Comparison of ENCODE assay signal across 17 cellular contexts in the genomic region with DNA sequence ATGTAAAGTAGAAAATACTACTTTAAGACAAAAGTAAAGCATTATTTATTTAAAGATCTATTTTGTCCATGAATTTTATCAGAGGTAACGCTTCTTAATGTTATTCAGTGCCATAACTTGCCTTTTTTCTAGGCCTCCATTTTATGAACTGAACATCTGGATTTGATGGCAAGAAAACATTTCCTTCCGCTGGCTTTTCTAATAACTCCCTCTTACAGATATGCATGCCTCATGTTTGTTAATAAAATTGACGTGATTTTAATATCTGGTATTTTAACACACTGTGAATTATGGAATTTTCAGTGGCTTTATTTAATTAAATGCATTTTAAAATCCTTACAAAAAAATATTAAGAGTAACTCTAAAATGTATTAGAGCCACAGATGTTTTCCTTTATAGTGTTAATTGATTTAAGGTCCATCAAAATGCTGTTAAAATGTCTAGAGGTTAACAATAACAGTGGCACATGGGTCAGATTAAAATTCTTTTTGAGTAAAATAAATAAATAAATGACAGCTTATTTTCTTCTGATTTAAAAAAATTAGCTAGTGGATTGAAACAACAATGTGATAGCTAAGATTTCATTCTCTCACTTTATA. TPM values are rescaled to one million over a fixed set of nuclear protein-coding genes. Genes with fewer than 3 reads are reported as not detected.
DNase-seq lines count a peak whose midpoint lies in the region; ATAC-seq, FAIRE-seq and TF ChIP-seq lines count a peak whose summit lies in the region.
"Had no signal": no experiment of that assay in that cellular context is flagged by ENCODE, and none has a peak within 500 bp of the region (broad histone marks: within the 10 kb centered on the region; RNA-seq: fewer than 3 reads in every experiment).

No MANE protein-coding gene starts in this region.

- CTCF ChIA-PET in CD8-positive, alpha-beta memory T cell (lab: Charles Lee): no interaction called here

- no peaks in the 10 kb centered on the region for H3K27me3 Mint-ChIP-seq in CD4-positive, CD25-positive, alpha-beta regulatory T cell
- no peaks in the 10 kb centered on the region for H3K27me3 Mint-ChIP-seq in CD8-positive, alpha-beta memory T cell
- no peaks in the 10 kb centered on the region for H3K27me3 Mint-ChIP-seq in T-helper 17 cell

- H3K36me3 ChIP-seq in CD4-positive, CD25-positive, alpha-beta regulatory T cell (ENCODE audit: control insufficient read depth, insufficient read depth, low read length): peaks cover 22% of the 10 kb centered on the region
- H3K36me3 ChIP-seq in CD8-positive, alpha-beta memory T cell (ENCODE audit: insufficient read depth, low read length): peaks cover 11% of the 10 kb centered on the region
- H3K36me3 ChIP-seq: pancreas, uterus had no signal

- H3K9me3 Mint-ChIP-seq in CD4-positive, CD25-positive, alpha-beta regulatory T cell: no peaks in the 10 kb centered on the region
- no peaks in the 10 kb centered on the region for H3K9me3 Mint-ChIP-seq in CD8-positive, alpha-beta memory T cell
- H3K9me3 Mint-ChIP-seq: WTC11 had no signal

- H3K4me3 Mint-ChIP-seq in CD4-positive, CD25-positive, alpha-beta regulatory T cell: peak overlapping the region; percentile 51 to 96 (median 83)
- H3K4me3 Mint-ChIP-seq in CD8-positive, alpha-beta memory T cell: peak overlapping the region in 5 of 7 donors; percentile 17 to 79 (median 44)
- peak overlapping the region; percentile 64 for H3K4me3 Mint-ChIP-seq in T-helper 17 cell
- H3K4me3 Mint-ChIP-seq: WTC11 had no signal

- TF ChIP-seq POLR2A in GM18505 (IDR thresholded peaks at IDR 0.05; ENCODE audit: borderline replicate concordance, extremely low read depth, insufficient read depth, insufficient read length): no peak

- H3K4me3 ChIP-seq in CD4-positive, CD25-positive, alpha-beta regulatory T cell (ENCODE audit: low read depth, low read length): peak overlapping the region; percentile 100
- peak overlapping the region; percentile 2 for H3K4me3 ChIP-seq in CD8-positive, alpha-beta memory T cell (ENCODE audit: low read length)
- H3K4me3 ChIP-seq: pancreas, uterus had no signal

- peak; percentile 12 for FAIRE-seq in endometrium (lab: Jason Lieb, UNC)

- ATAC-seq in CD4-positive, CD25-positive, alpha-beta regulatory T cell (ENCODE audit: low read depth in 2 of 2): no peak
- ATAC-seq in T-helper 17 cell: no peak
- no peak for ATAC-seq in GM18505 (IDR thresholded peaks at IDR 0.05; ENCODE audit: unreplicated experiment)
- ATAC-seq: pancreas, WTC11 had no signal

- H3K27me3 ChIP-seq in CD4-positive, CD25-positive, alpha-beta regulatory T cell (ENCODE audit: control insufficient read depth, insufficient read depth, low read length): no peaks in the 10 kb centered on the region
- H3K27me3 ChIP-seq in CD8-positive, alpha-beta memory T cell (ENCODE audit: insufficient read depth, low read length, poor library complexity, severe bottlenecking): no peaks in the 10 kb centered on the region
- H3K27me3 ChIP-seq: pancreas, uterus had no signal

- H3K27ac Mint-ChIP-seq in CD4-positive, CD25-positive, alpha-beta regulatory T cell: peak overlapping the region; percentile 15 to 98 (median 39)
- H3K27ac Mint-ChIP-seq in CD8-positive, alpha-beta memory T cell: peak overlapping the region in 7 of 8 donors; percentile 4 to 98 (median 76)
- H3K27ac Mint-ChIP-seq in T-helper 17 cell: peak overlapping the region; percentile 85
- H3K27ac Mint-ChIP-seq: WTC11 had no signal

- peak overlapping the region; percentile 97 for H3K27ac ChIP-seq in CD4-positive, CD25-positive, alpha-beta regulatory T cell (ENCODE audit: insufficient read depth, low read length, poor library complexity, severe bottlenecking)
- no peak overlapping the region for H3K27ac ChIP-seq in CD8-positive, alpha-beta memory T cell (ENCODE audit: low read depth, low read length)
- H3K27ac ChIP-seq: pancreas, uterus had no signal

- H3K4me1 ChIP-seq in CD4-positive, CD25-positive, alpha-beta regulatory T cell (ENCODE audit: control insufficient read depth, insufficient read depth, low read length, poor library complexity, severe bottlenecking): peaks cover 92% of the 10 kb centered on the region
- peaks cover 91% of the 10 kb centered on the region for H3K4me1 ChIP-seq in CD8-positive, alpha-beta memory T cell (ENCODE audit: insufficient read depth, low read length)
- H3K4me1 ChIP-seq: pancreas, uterus had no signal

- no peaks in the 10 kb centered on the region for H3K9me3 ChIP-seq in CD4-positive, CD25-positive, alpha-beta regulatory T cell (ENCODE audit: control insufficient read depth in 2 of 2, low read length in 2 of 2)
- H3K9me3 ChIP-seq in CD8-positive, alpha-beta memory T cell (ENCODE audit: low read length): no peaks in the 10 kb centered on the region
- H3K9me3 ChIP-seq in T-helper 17 cell (ENCODE audit: control insufficient read depth, low read length, poor library complexity, severe bottlenecking): no peaks in the 10 kb centered on the region
- H3K9me3 ChIP-seq: pancreas, uterus had no signal

- peaks cover 53 to 73% (median 59%) of the 10 kb centered on the region in 4 donors for H3K4me1 Mint-ChIP-seq in CD4-positive, CD25-positive, alpha-beta regulatory T cell
- H3K4me1 Mint-ChIP-seq in CD8-positive, alpha-beta memory T cell: peaks cover 78 to 100% (median 91%) of the 10 kb centered on the region in 3 donors
- peaks cover 54% of the 10 kb centered on the region for H3K4me1 Mint-ChIP-seq in T-helper 17 cell

- peak in 1 of 3 donors; percentile 48 for DNase-seq in CD4-positive, CD25-positive, alpha-beta regulatory T cell
- DNase-seq in CD8-positive, alpha-beta memory T cell: no peak
- DNase-seq in T-helper 17 cell (no peak), HT-29 (ENCODE audit: low spot score) (no peak), putamen (ENCODE audit: low spot score) (no peak)
- DNase-seq: activated CD8-positive, alpha-beta memory T cell treated with anti-CD3 and anti-CD28 coated beads, Interleukin-2, amount 50 U/mL, for 48 hours; Calu3; erythroblast; NCI-H1105 treated with DMSO at 0.1 percent for 48 hours; NCI-H524; pancreas; stimulated activated CD4-positive, alpha-beta T cell treated with anti-CD3 and anti-CD28 coated beads, Interleukin-2, amount 100 ng/mL, for 48 hours; uterus had no signal

- POLR2A ChIA-PET in CD8-positive, alpha-beta memory T cell (lab: Charles Lee): no interaction called here

- peaks cover 40% of the 10 kb centered on the region for H3K36me3 Mint-ChIP-seq in CD4-positive, CD25-positive, alpha-beta regulatory T cell
- H3K36me3 Mint-ChIP-seq in CD8-positive, alpha-beta memory T cell: peaks cover 18 to 70% (median 26%) of the 10 kb centered on the region in 3 donors
- peaks cover 12% of the 10 kb centered on the region for H3K36me3 Mint-ChIP-seq in T-helper 17 cell (ENCODE audit: low read depth)
- H3K36me3 Mint-ChIP-seq: WTC11 had no signal

RNA-seq across cellular contexts. Expression of gene PTPRC, which starts 15.1 kb away (rescaled TPM):
- 946 TPM for total RNA-seq in CD4-positive, CD25-positive, alpha-beta regulatory T cell
- polyA plus RNA-seq in CD4-positive, CD25-positive, alpha-beta regulatory T cell: 1,000 to 10,000 TPM; 1,055 to 1,099 (median 1,073) TPM
- total RNA-seq in CD8-positive, alpha-beta memory T cell: 100 to 1,000 TPM; 311 to 319 TPM
- 1,381 TPM for polyA plus RNA-seq in CD8-positive, alpha-beta memory T cell
- 100 to 1,000 TPM; 697 to 813 TPM for total RNA-seq in T-helper 17 cell
- total RNA-seq in HT-29 (2014; rRNA removed; shearing (Covaris generic)): not detected in 2 replicates
- total RNA-seq: Calu3, dermis microvascular lymphatic vessel endothelial cell had no signal

Comparison
In these comparisons a context has a peak if more than half of its experiments do, and no peak if none do; other contexts are left out.
1. RNA of gene PTPRC, which starts 15.1 kb away (total RNA-seq): 946 TPM in CD4-positive, CD25-positive, alpha-beta regulatory T cell (single experiment), 697 to 813 TPM in T-helper 17 cell and 311 to 319 TPM in CD8-positive, alpha-beta memory T cell; not detected in HT-29; every median in the first group is over 100 times any median in the second.
2. Peak in every context shown above with its lines, with median percentiles within 50 percentile points of each other: H3K27ac Mint-ChIP-seq and H3K4me3 Mint-ChIP-seq.